Comparison of ENCODE assay signal across 1 cellular context in genomic region chr20:38109657-38110524, GRCh38.
TF ChIP-seq lines count a peak whose summit lies in the region.

No MANE protein-coding gene starts in this region.

TF ChIP-seq in K562, 482 proteins besides CTCF, POLR2A, EP300 and RAD21 (continued from another document):
- TF ChIP-seq TSHZ1 (CRISPR knock-in tag; IDR thresholded peaks at IDR 0.05) (no peak), MEIS2 (IDR thresholded peaks at IDR 0.05; ENCODE audit: partially characterized antibody) (peak; percentile 98), TEAD4 (IDR thresholded peaks at IDR 0.05; ENCODE audit: low read length) (peak; percentile 39), TEAD4 (CRISPR knock-in tag; IDR thresholded peaks at IDR 0.05; ENCODE audit: borderline replicate concordance) (no peak), PCBP2 (IDR thresholded peaks at IDR 0.05; ENCODE audit: low read depth, low read length, poor library complexity, severe bottlenecking) (no peak), SPI1 (IDR thresholded peaks at IDR 0.05; ENCODE audit: borderline replicate concordance, low read depth, low read length) (0 out of 2 replicates have a peak, but pooled peaks have one; percentile 14), ZNF57 (CRISPR knock-in tag; IDR thresholded peaks at IDR 0.05) (no peak), RCOR1 (IDR thresholded peaks at IDR 0.05; ENCODE audit: borderline replicate concordance in 1 of 2, low read depth in 2 of 2, low read length in 2 of 2) (peak in 1 of 2 experiments; percentile 36; a peak in 1 of 4 replicates), ERF (CRISPR knock-in tag; IDR thresholded peaks at IDR 0.05) (no peak), ZFX (CRISPR knock-in tag; IDR thresholded peaks at IDR 0.05) (no peak), PTBP1 (IDR thresholded peaks at IDR 0.05; ENCODE audit: low read depth, low read length) (no peak), HDAC2 (IDR thresholded peaks at IDR 0.05) (0 out of 2 replicates have a peak, but pooled peaks have one; percentile 17), ZNF551 (CRISPR knock-in tag; IDR thresholded peaks at IDR 0.05) (no peak), HNRNPLL (IDR thresholded peaks at IDR 0.05; ENCODE audit: low read depth, low read length, poor library complexity, severe bottlenecking) (no peak), ZNF398 (CRISPR knock-in tag; IDR thresholded peaks at IDR 0.05) (no peak), HDAC1 (IDR thresholded peaks at IDR 0.05) (no peak), XRCC3 (IDR thresholded peaks at IDR 0.05) (no peak), YBX1 (IDR thresholded peaks at IDR 0.05) (no peak), ASH1L (IDR thresholded peaks at IDR 0.05; ENCODE audit: borderline replicate concordance, low read depth, partially characterized antibody) (no peak), ATF7 (IDR thresholded peaks at IDR 0.05) (peak; percentile 60; the same call in 1 of the 2 replicates), CTCFL (IDR thresholded peaks at IDR 0.05; ENCODE audit: borderline replicate concordance, insufficient read depth, low read depth, low read length, poor library complexity, severe bottlenecking) (no peak), GABPB1 (CRISPR knock-in tag; IDR thresholded peaks at IDR 0.05) (no peak), KLF13 (tag; IDR thresholded peaks at IDR 0.05; ENCODE audit: borderline replicate concordance, low read depth) (no peak), ZFPM2 (CRISPR knock-in tag; IDR thresholded peaks at IDR 0.05) (no peak), TAF15 (IDR thresholded peaks at IDR 0.05; ENCODE audit: low read depth, low read length) (no peak), ZNF175 (CRISPR knock-in tag; IDR thresholded peaks at IDR 0.05; ENCODE audit: low read depth) (no peak), KLF16 (IDR thresholded peaks at IDR 0.05) (no peak), CXXC5 (CRISPR knock-in tag; IDR thresholded peaks at IDR 0.05) (no peak), GABPB2 (CRISPR knock-in tag; conservative IDR thresholded peaks at IDR 0.05) (no peak), NEUROD1 (IDR thresholded peaks at IDR 0.05; ENCODE audit: borderline replicate concordance, low read depth, low read length, partially characterized antibody) (peak; percentile 36), MTF1 (CRISPR knock-in tag; IDR thresholded peaks at IDR 0.05; ENCODE audit: borderline replicate concordance) (no peak), MTA3 (IDR thresholded peaks at IDR 0.05; ENCODE audit: borderline replicate concordance) (0 out of 2 replicates have a peak, but pooled peaks have one; percentile 25), HMGN3 (IDR thresholded peaks at IDR 0.05; ENCODE audit: borderline replicate concordance, extremely low read depth, insufficient read length, low read depth, low read length) (no peak), ZNF253 (CRISPR knock-in tag; conservative IDR thresholded peaks at IDR 0.05) (no peak), KDM5B (IDR thresholded peaks at IDR 0.05; ENCODE audit: insufficient replicate concordance, low read depth, low read length) (no peak), ZFP1 (CRISPR knock-in tag; IDR thresholded peaks at IDR 0.05) (no peak), FOXA3 (CRISPR knock-in tag; conservative IDR thresholded peaks at IDR 0.05 in 1 of 2, IDR thresholded peaks at IDR 0.05 in 1 of 2) (no peak), ZBED1 (IDR thresholded peaks at IDR 0.05) (no peak), E2F6 (IDR thresholded peaks at IDR 0.05; ENCODE audit: borderline replicate concordance in 1 of 2, extremely low read depth in 1 of 2, insufficient read depth in 1 of 2, insufficient read length in 1 of 2, low read depth in 1 of 2, low read length in 1 of 2, poor library complexity in 1 of 2, severe bottlenecking in 1 of 2) (no peak), DACH1 (IDR thresholded peaks at IDR 0.05; ENCODE audit: partially characterized antibody) (no peak), PHB (CRISPR knock-in tag; IDR thresholded peaks at IDR 0.05) (no peak), DLX4 (CRISPR knock-in tag; IDR thresholded peaks at IDR 0.05) (no peak), RBM22 (IDR thresholded peaks at IDR 0.05; ENCODE audit: low read depth, low read length, poor library complexity, severe bottlenecking) (no peak), SREBF1 (IDR thresholded peaks at IDR 0.05; ENCODE audit: borderline replicate concordance, low read depth, low read length) (0 out of 2 replicates have a peak, but pooled peaks have one; percentile 28), JUND (IDR thresholded peaks at IDR 0.05; ENCODE audit: borderline replicate concordance, low read depth, low read length) (peak; percentile 84), JUND (tag; IDR thresholded peaks at IDR 0.05; ENCODE audit: borderline replicate concordance, low read depth, low read length) (peak; percentile 66; the same call in 1 of the 3 replicates), ZNF134 (CRISPR knock-in tag; conservative IDR thresholded peaks at IDR 0.05) (no peak), ZBTB7A (IDR thresholded peaks at IDR 0.05; ENCODE audit: borderline replicate concordance, control insufficient read depth, low read depth, low read length) (peak; percentile 34; the same call in 1 of the 2 replicates), SMARCA4 (IDR thresholded peaks at IDR 0.05) (peak; percentile 76), PHF21A (IDR thresholded peaks at IDR 0.05; ENCODE audit: borderline replicate concordance, low read depth) (no peak)
- TF ChIP-seq, protein P1, sequence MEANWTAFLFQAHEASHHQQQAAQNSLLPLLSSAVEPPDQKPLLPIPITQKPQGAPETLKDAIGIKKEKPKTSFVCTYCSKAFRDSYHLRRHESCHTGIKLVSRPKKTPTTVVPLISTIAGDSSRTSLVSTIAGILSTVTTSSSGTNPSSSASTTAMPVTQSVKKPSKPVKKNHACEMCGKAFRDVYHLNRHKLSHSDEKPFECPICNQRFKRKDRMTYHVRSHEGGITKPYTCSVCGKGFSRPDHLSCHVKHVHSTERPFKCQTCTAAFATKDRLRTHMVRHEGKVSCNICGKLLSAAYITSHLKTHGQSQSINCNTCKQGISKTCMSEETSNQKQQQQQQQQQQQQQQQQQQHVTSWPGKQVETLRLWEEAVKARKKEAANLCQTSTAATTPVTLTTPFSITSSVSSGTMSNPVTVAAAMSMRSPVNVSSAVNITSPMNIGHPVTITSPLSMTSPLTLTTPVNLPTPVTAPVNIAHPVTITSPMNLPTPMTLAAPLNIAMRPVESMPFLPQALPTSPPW (CRISPR knock-in tag; IDR thresholded peaks at IDR 0.05): peak; percentile 53; the same call in 1 of the 2 replicates
- TF ChIP-seq, protein P2, sequence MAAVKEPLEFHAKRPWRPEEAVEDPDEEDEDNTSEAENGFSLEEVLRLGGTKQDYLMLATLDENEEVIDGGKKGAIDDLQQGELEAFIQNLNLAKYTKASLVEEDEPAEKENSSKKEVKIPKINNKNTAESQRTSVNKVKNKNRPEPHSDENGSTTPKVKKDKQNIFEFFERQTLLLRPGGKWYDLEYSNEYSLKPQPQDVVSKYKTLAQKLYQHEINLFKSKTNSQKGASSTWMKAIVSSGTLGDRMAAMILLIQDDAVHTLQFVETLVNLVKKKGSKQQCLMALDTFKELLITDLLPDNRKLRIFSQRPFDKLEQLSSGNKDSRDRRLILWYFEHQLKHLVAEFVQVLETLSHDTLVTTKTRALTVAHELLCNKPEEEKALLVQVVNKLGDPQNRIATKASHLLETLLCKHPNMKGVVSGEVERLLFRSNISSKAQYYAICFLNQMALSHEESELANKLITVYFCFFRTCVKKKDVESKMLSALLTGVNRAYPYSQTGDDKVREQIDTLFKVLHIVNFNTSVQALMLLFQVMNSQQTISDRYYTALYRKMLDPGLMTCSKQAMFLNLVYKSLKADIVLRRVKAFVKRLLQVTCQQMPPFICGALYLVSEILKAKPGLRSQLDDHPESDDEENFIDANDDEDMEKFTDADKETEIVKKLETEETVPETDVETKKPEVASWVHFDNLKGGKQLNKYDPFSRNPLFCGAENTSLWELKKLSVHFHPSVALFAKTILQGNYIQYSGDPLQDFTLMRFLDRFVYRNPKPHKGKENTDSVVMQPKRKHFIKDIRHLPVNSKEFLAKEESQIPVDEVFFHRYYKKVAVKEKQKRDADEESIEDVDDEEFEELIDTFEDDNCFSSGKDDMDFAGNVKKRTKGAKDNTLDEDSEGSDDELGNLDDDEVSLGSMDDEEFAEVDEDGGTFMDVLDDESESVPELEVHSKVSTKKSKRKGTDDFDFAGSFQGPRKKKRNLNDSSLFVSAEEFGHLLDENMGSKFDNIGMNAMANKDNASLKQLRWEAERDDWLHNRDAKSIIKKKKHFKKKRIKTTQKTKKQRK (IDR thresholded peaks at IDR 0.05; ENCODE audit: borderline replicate concordance, low read depth, low read length): no peak
- TF ChIP-seq, protein P3, sequence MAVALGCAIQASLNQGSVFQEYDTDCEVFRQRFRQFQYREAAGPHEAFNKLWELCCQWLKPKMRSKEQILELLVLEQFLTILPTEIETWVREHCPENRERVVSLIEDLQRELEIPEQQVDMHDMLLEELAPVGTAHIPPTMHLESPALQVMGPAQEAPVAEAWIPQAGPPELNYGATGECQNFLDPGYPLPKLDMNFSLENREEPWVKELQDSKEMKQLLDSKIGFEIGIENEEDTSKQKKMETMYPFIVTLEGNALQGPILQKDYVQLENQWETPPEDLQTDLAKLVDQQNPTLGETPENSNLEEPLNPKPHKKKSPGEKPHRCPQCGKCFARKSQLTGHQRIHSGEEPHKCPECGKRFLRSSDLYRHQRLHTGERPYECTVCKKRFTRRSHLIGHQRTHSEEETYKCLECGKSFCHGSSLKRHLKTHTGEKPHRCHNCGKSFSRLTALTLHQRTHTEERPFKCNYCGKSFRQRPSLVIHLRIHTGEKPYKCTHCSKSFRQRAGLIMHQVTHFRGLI (CRISPR knock-in tag; IDR thresholded peaks at IDR 0.05): no peak
- TF ChIP-seq, protein P4, sequence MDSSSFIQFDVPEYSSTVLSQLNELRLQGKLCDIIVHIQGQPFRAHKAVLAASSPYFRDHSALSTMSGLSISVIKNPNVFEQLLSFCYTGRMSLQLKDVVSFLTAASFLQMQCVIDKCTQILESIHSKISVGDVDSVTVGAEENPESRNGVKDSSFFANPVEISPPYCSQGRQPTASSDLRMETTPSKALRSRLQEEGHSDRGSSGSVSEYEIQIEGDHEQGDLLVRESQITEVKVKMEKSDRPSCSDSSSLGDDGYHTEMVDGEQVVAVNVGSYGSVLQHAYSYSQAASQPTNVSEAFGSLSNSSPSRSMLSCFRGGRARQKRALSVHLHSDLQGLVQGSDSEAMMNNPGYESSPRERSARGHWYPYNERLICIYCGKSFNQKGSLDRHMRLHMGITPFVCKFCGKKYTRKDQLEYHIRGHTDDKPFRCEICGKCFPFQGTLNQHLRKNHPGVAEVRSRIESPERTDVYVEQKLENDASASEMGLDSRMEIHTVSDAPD (CRISPR knock-in tag; IDR thresholded peaks at IDR 0.05): no peak
